Comparison of ENCODE assay signal across 27 cellular contexts in the genomic region with DNA sequence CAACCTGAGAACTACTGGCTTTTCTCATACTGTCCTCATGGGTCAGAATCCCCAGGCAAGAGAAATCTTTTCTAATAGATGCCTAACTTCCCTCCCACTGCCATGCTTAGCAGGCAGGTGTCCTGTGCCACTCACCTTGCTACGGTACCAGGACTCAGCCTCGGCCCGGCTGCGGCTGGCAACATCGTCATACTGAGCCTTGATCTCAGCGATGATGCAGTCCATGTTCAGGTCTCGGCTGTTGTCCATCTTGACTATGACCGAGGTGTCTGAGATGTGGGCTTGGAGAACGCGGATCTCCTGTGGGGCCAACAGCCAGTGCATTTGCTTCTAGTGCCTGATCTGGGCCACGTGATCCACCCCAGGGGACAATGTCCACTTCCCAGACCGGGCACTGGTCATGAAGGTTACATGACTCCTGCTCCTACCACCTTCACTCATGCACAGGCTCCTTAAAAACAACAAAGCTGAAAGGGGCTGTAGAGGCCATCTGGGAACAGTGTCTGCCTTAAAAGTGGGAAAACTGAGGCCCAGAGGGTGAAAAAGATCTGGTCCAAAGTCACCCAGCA. TPM values are rescaled to one million over a fixed set of nuclear protein-coding genes. Genes with fewer than 3 reads are reported as not detected.
"Had no signal": no experiment of that assay in that cellular context is flagged by ENCODE, and none has a peak within 500 bp of the region (broad histone marks: within the 10 kb centered on the region; RNA-seq: fewer than 3 reads in every experiment).

No MANE protein-coding gene starts in this region.

- H3K36me3 ChIP-seq: SJSA1 had no signal

- H3K9me3 ChIP-seq: SJSA1, SK-N-SH had no signal

- H3K4me3 ChIP-seq: SJSA1 had no signal

- H3K27me3 ChIP-seq: SJSA1 had no signal

- H3K27ac ChIP-seq: KMS-11, SJSA1 had no signal

- ATAC-seq: activated CD8-positive, alpha-beta T cell treated with anti-CD3 and anti-CD28 coated beads for 36 hours; activated naive CD8-positive, alpha-beta T cell treated with anti-CD3 and anti-CD28 coated beads, Interleukin-2, amount 50 U/mL, for 24 hours; activated T-cell treated with anti-CD3 and anti-CD28 coated beads, Interleukin-2, amount 50 U/mL, for 72 hours; activated T-helper 17 cell treated with anti-CD3 and anti-CD28 coated beads, Interleukin-2, amount 50 U/mL, for 72 hours; Panc1 had no signal

- H3K4me1 ChIP-seq: SJSA1 had no signal

- H3K4me2 ChIP-seq: KMS-11, SK-N-SH had no signal

- H3K9ac ChIP-seq: KMS-11, SK-N-SH had no signal

- DNase-seq: activated CD4-positive, alpha-beta T cell treated with anti-CD3 and anti-CD28 coated beads, Interleukin-2, amount 10 ng/mL, durations not matched to agents 24 days and 14 days; activated CD4-positive, alpha-beta T cell treated with anti-CD3 and anti-CD28 coated beads, Interleukin-2, amount 50 U/mL, for 4 hours; activated CD8-positive, alpha-beta T cell treated with anti-CD3 and anti-CD28 coated beads for 36 hours; activated gamma-delta T cell; activated naive CD4-positive, alpha-beta T cell treated with Interleukin-2 at 50 U/mL for 16 hours; activated naive CD8-positive, alpha-beta T cell treated with anti-CD3 and anti-CD28 coated beads, Interleukin-2, amount 50 U/mL, for 24 hours; activated T-cell treated with anti-CD3 and anti-CD28 coated beads, Interleukin-2, amount 50 U/mL, for 1 hour; activated T-cell treated with anti-CD3 and anti-CD28 coated beads, Interleukin-2, amount 50 U/mL, for 72 hours; anterior cingulate cortex; MM.1S; MV-4-11; NCI-H1092; NCI-H146; NCI-H187; NCI-H2029 treated with DMSO at 0.1 percent for 48 hours; NCI-H2227 treated with DMSO at 0.1 percent for 48 hours; NCI-H446; NCI-H524; SHP77 treated with DMSO at 0.1 percent for 48 hours; SK-N-SH had no signal

RNA-seq across cellular contexts. Expression of a gene that starts 4.1 kb away (rescaled TPM):
- total RNA-seq: activated CD4-positive, alpha-beta T cell treated with anti-CD3 and anti-CD28 coated beads, Interleukin-2, amount 10 ng/mL, durations not matched to agents 24 days and 14 days; activated CD8-positive, alpha-beta memory T cell treated with anti-CD3 and anti-CD28 coated beads for 36 hours; activated CD8-positive, alpha-beta T cell treated with anti-CD3 and anti-CD28 coated beads for 36 hours; activated T-cell treated with anti-CD3 and anti-CD28 coated beads, Interleukin-2, amount 50 U/mL, for 72 hours; activated T-helper 17 cell treated with anti-CD3 and anti-CD28 coated beads, Interleukin-2, amount 50 U/mL, for 72 hours; LHCN-M2; RPMI7951; SJSA1 had no signal
- polyA plus RNA-seq: SK-N-SH had no signal

RNA-seq across cellular contexts. Expression of a gene that starts 22.3 kb away (rescaled TPM):
- total RNA-seq: activated CD4-positive, alpha-beta T cell treated with anti-CD3 and anti-CD28 coated beads, Interleukin-2, amount 10 ng/mL, durations not matched to agents 24 days and 14 days; activated CD8-positive, alpha-beta memory T cell treated with anti-CD3 and anti-CD28 coated beads for 36 hours; activated CD8-positive, alpha-beta T cell treated with anti-CD3 and anti-CD28 coated beads for 36 hours; activated T-cell treated with anti-CD3 and anti-CD28 coated beads, Interleukin-2, amount 50 U/mL, for 72 hours; activated T-helper 17 cell treated with anti-CD3 and anti-CD28 coated beads, Interleukin-2, amount 50 U/mL, for 72 hours; LHCN-M2; RPMI7951; SJSA1 had no signal
- polyA plus RNA-seq: SK-N-SH had no signal

RNA-seq across cellular contexts. Expression of a gene that starts 42.0 kb away (rescaled TPM):
- total RNA-seq: activated CD4-positive, alpha-beta T cell treated with anti-CD3 and anti-CD28 coated beads, Interleukin-2, amount 10 ng/mL, durations not matched to agents 24 days and 14 days; activated CD8-positive, alpha-beta memory T cell treated with anti-CD3 and anti-CD28 coated beads for 36 hours; activated CD8-positive, alpha-beta T cell treated with anti-CD3 and anti-CD28 coated beads for 36 hours; activated T-cell treated with anti-CD3 and anti-CD28 coated beads, Interleukin-2, amount 50 U/mL, for 72 hours; activated T-helper 17 cell treated with anti-CD3 and anti-CD28 coated beads, Interleukin-2, amount 50 U/mL, for 72 hours; LHCN-M2; RPMI7951; SJSA1 had no signal

RNA-seq across cellular contexts. Expression of a gene that starts 42.9 kb away (rescaled TPM):
- total RNA-seq: activated CD4-positive, alpha-beta T cell treated with anti-CD3 and anti-CD28 coated beads, Interleukin-2, amount 10 ng/mL, durations not matched to agents 24 days and 14 days; activated CD8-positive, alpha-beta memory T cell treated with anti-CD3 and anti-CD28 coated beads for 36 hours; activated CD8-positive, alpha-beta T cell treated with anti-CD3 and anti-CD28 coated beads for 36 hours; activated T-cell treated with anti-CD3 and anti-CD28 coated beads, Interleukin-2, amount 50 U/mL, for 72 hours; activated T-helper 17 cell treated with anti-CD3 and anti-CD28 coated beads, Interleukin-2, amount 50 U/mL, for 72 hours; LHCN-M2; RPMI7951; SJSA1 had no signal
- polyA plus RNA-seq: SK-N-SH had no signal
